In the genomic region with DNA sequence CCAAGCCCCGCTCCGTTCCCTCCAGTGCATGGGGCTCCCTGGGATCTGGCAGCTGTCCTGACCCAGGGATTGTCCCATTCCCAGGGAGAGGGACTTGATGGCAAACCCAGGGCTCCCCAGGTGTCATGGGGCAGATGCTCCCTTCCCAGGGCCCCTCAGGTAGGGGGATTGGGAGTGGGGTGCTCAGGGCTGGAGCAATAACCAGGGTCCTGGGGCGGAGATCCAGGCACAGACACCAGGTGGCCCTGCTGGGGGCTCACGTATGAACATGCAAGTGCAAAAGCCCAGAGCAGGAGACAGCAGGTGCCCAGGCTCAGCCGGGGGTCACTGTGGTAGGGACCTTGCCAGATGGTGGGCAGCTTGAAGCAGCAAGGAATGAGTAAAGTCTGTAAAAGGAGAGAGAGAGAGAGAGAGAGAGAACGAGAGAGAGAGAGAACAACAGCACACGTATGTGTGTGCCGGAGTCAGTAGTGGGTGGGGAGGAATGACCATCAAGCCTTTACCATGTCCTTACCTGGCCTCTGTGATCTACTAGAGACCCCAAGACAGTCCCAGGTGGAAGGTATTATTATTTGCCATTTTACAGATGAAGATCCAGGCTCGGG, we compare ENCODE assay signal across 20 cellular contexts. TPM values are rescaled to one million over a fixed set of nuclear protein-coding genes. Genes with fewer than 3 reads are reported as not detected.
DNase-seq lines count a peak whose midpoint lies in the region; ATAC-seq and TF ChIP-seq lines count a peak whose summit lies in the region.
"Had no signal": no experiment of that assay in that cellular context is flagged by ENCODE, and none has a peak within 500 bp of the region (broad histone marks: within the 10 kb centered on the region; RNA-seq: fewer than 3 reads in every experiment).

No MANE protein-coding gene starts in this region.

- no peaks in the 10 kb centered on the region for H3K4me1 ChIP-seq in lower lobe of right lung
- H3K4me1 ChIP-seq in PC-9 (replicated peaks; ENCODE audit: insufficient read depth): no peaks in the 10 kb centered on the region

- no peaks in the 10 kb centered on the region for H3K9me3 ChIP-seq in lower lobe of right lung
- H3K9me3 ChIP-seq in PC-9 (ENCODE audit: insufficient read depth, low read depth): no peaks in the 10 kb centered on the region

- H4K20me1 ChIP-seq in PC-9 (ENCODE audit: insufficient read depth): no peaks in the 10 kb centered on the region

- POLR2A ChIA-PET in PC-9 (lab: Charles Lee; ENCODE audit: unreplicated experiment): no interaction called here

- peak; percentile 52 for DNase-seq in activated effector memory CD4-positive, alpha-beta T cell treated with anti-CD3 and anti-CD28 coated beads, Interleukin-2, amount 50 U/mL, for 16 hours
- no peak for DNase-seq in activated effector memory CD4-positive, alpha-beta T cell treated with Interleukin-2 at 50 U/mL for 16 hours
- DNase-seq in NCI-H524 treated with DMSO at 0.1 percent for 48 hours (lab: John Stamatoyannopoulos, UW) (peak; percentile 75), lower lobe of right lung (peak; percentile 31), progenitor cell of endocrine pancreas (ENCODE audit: low spot score, unreplicated experiment) (no peak), SHP77 treated with DMSO at 0.1 percent for 48 hours (lab: John Stamatoyannopoulos, UW) (no peak), PC-9 (no peak)
- no peak for DNase-seq in stimulated activated naive CD4-positive, alpha-beta T cell (lab: John Stamatoyannopoulos, UW)
- DNase-seq: CD4-positive, CD25-positive, alpha-beta regulatory T cell; KG1; MV-4-11; NCI-H1930; NCI-H446 treated with DMSO at 0.1 percent for 48 hours; NCI-H774; PC-3 had no signal

- H3K36me3 Mint-ChIP-seq in progenitor cell of endocrine pancreas (ENCODE audit: insufficient read depth): no peaks in the 10 kb centered on the region
- H3K36me3 Mint-ChIP-seq: CD4-positive, CD25-positive, alpha-beta regulatory T cell had no signal

- H3K27ac Mint-ChIP-seq in progenitor cell of endocrine pancreas: peak overlapping the region; percentile 97
- H3K27ac Mint-ChIP-seq: B cell; CD4-positive, CD25-positive, alpha-beta regulatory T cell; GM23338 had no signal

- H3K27ac ChIP-seq in lower lobe of right lung: no peak overlapping the region
- H3K27ac ChIP-seq in PC-9: no peak overlapping the region
- H3K27ac ChIP-seq: RWPE1 had no signal

- CTCF ChIA-PET in PC-9 (lab: Charles Lee): no interaction called here

- H2AFZ ChIP-seq in PC-9: no peak overlapping the region

- peaks cover 35% of the 10 kb centered on the region for H3K4me1 Mint-ChIP-seq in progenitor cell of endocrine pancreas (ENCODE audit: low read depth)
- H3K4me1 Mint-ChIP-seq: B cell had no signal

- no peaks in the 10 kb centered on the region for H3K36me3 ChIP-seq in lower lobe of right lung
- H3K36me3 ChIP-seq in PC-9 (ENCODE audit: low read depth): no peaks in the 10 kb centered on the region

- H3K4me3 ChIP-seq in lower lobe of right lung (no peak overlapping the region), PC-9 (no peak overlapping the region)
- H3K4me3 ChIP-seq: GM23338 had no signal

- no peaks in the 10 kb centered on the region for H3F3A ChIP-seq in PC-9 (ENCODE audit: insufficient read depth, low read depth)

- TF ChIP-seq CTCF in lower lobe of right lung (IDR thresholded peaks at IDR 0.05) (no peak), progenitor cell of endocrine pancreas (IDR thresholded peaks at IDR 0.05; ENCODE audit: unreplicated experiment) (no peak), PC-9 (conservative IDR thresholded peaks at IDR 0.05) (no peak)

- no peaks in the 10 kb centered on the region for H3K9me2 ChIP-seq in PC-9 (ENCODE audit: insufficient read depth)

- BruUV-seq in PC-9 (replicated peaks; lab: Mats Ljungman, UMichigan): no TSS peak

- no peaks in the 10 kb centered on the region for H3K79me2 ChIP-seq in PC-9 (ENCODE audit: low read depth)

- no peak overlapping the region for H3K4me2 ChIP-seq in PC-9
- H3K4me2 ChIP-seq: GM23338 had no signal

- peaks cover 7% of the 10 kb centered on the region for H3K27me3 Mint-ChIP-seq in progenitor cell of endocrine pancreas

- intact Hi-C loops in lower lobe of right lung (cut with DNase I): no loop called here
- intact Hi-C loops in PC-9 (cut with micrococcal nuclease; ENCODE audit: unreplicated experiment): no loop called here

- peaks cover 22% of the 10 kb centered on the region for H3K27me3 ChIP-seq in lower lobe of right lung (ENCODE audit: low read depth)
- peaks cover 98% of the 10 kb centered on the region for H3K27me3 ChIP-seq in PC-9 (ENCODE audit: insufficient read depth, low read depth)

- H3K9me3 Mint-ChIP-seq in progenitor cell of endocrine pancreas (ENCODE audit: low read depth): peaks cover 6% of the 10 kb centered on the region
- H3K9me3 Mint-ChIP-seq: CD4-positive, CD25-positive, alpha-beta regulatory T cell; GM23338 had no signal

- H3K4me3 Mint-ChIP-seq in progenitor cell of endocrine pancreas (ENCODE audit: low read depth): peak overlapping the region; percentile 38
- H3K4me3 Mint-ChIP-seq: B cell; CD4-positive, CD25-positive, alpha-beta regulatory T cell; GM23338 had no signal

- ATAC-seq in lower lobe of right lung: no peak
- ATAC-seq: HCT116, PC-3 had no signal

RNA-seq across cellular contexts. Expression of gene MPPED1, which starts 19.3 kb away (rescaled TPM):
- total RNA-seq in lower lobe of right lung (not detected), progenitor cell of endocrine pancreas (0.96 and 1.1 TPM in 2 replicates), PC-9 (2021) (not detected in 2 replicates)
- total RNA-seq: A172; B cell; CD4-positive, CD25-positive, alpha-beta regulatory T cell; PC-3 had no signal

RNA-seq across cellular contexts. Expression of gene SCUBE1, which starts 49.3 kb away (rescaled TPM):
- total RNA-seq in lower lobe of right lung (16.6 TPM), progenitor cell of endocrine pancreas (4.5 and 9.1 TPM in 2 replicates), PC-9 (2021) (not detected in 2 replicates)
- total RNA-seq: A172, B cell, PC-3 had no signal

Comparison
In these comparisons a context has a peak if more than half of its experiments do, and no peak if none do; other contexts are left out.
1. DNase-seq: peak in activated effector memory CD4-positive, alpha-beta T cell treated with anti-CD3 and anti-CD28 coated beads, Interleukin-2, amount 50 U/mL, for 16 hours (single experiment), NCI-H524 treated with DMSO at 0.1 percent for 48 hours (single experiment) and lower lobe of right lung (single experiment); none in activated effector memory CD4-positive, alpha-beta T cell treated with Interleukin-2 at 50 U/mL for 16 hours (single experiment), progenitor cell of endocrine pancreas (single experiment), stimulated activated naive CD4-positive, alpha-beta T cell (0 of 6), SHP77 treated with DMSO at 0.1 percent for 48 hours (single experiment) and PC-9 (0 of 2).